1 cellular context compared by ENCODE assay signal in genomic region chr12:75947171-75947723, GRCh38.
TF ChIP-seq lines count a peak whose summit lies in the region.

No MANE protein-coding gene starts in this region.

TF ChIP-seq in IMR-90, 13 proteins besides CTCF, POLR2A, EP300 and RAD21:
- TF ChIP-seq FOS (IDR thresholded peaks at IDR 0.05; ENCODE audit: low read depth, low read length) = no peak
- no peak for TF ChIP-seq MAFK (IDR thresholded peaks at IDR 0.05; ENCODE audit: low read depth, low read length)
- TF ChIP-seq ELK1 (IDR thresholded peaks at IDR 0.05; ENCODE audit: borderline replicate concordance, low read depth, low read length) = no peak
- no peak for TF ChIP-seq USF2 (IDR thresholded peaks at IDR 0.05; ENCODE audit: low read depth, low read length)
- TF ChIP-seq MAZ (IDR thresholded peaks at IDR 0.05; ENCODE audit: borderline replicate concordance, low read depth, low read length) = no peak
